Comparison of ENCODE assay signal across 8 cellular contexts in genomic region chr4:186058253-186058979, GRCh38. TPM values are rescaled to one million over a fixed set of nuclear protein-coding genes. Genes with fewer than 3 reads are reported as not detected.
DNase-seq lines count a peak whose midpoint lies in the region; ATAC-seq lines count a peak whose summit lies in the region.

No MANE protein-coding gene starts in this region.

- peak; percentile 11 for DNase-seq in activated CD4-positive, alpha-beta T cell treated with anti-CD3 and anti-CD28 coated beads for 36 hours
- no peak for DNase-seq in activated CD4-positive, alpha-beta T cell treated with anti-CD3 and anti-CD28 coated beads for 1 hour
- DNase-seq in NCI-H226: no peak
- DNase-seq in stimulated activated CD4-positive, alpha-beta T cell treated with anti-CD3 and anti-CD28 coated beads, Interleukin-15, amount 100 ng/mL, for 24 hours: no peak
- no peak for DNase-seq in stimulated activated CD4-positive, alpha-beta T cell treated with anti-CD3 and anti-CD28 coated beads, Interleukin-2, amount 100 ng/mL, for 24 hours
- DNase-seq in NCI-H82 (lab: John Stamatoyannopoulos, UW): no peak

- H3K4me1 Mint-ChIP-seq in activated CD4-positive, alpha-beta T cell treated with anti-CD3 and anti-CD28 coated beads for 36 hours: peaks cover 5% of the 10 kb centered on the region

- peaks cover 3% of the 10 kb centered on the region for H3K9me3 Mint-ChIP-seq in activated CD4-positive, alpha-beta T cell treated with anti-CD3 and anti-CD28 coated beads for 36 hours (ENCODE audit: low read depth)

- CTCF ChIA-PET in activated CD4-positive, alpha-beta T cell treated with anti-CD3 and anti-CD28 coated beads for 36 hours (lab: Charles Lee): interaction anchor here (0.5 to 0.9 kb wide), 3 partner anchors 21 to 450 kb away, joined by 3 to 5 read pairs (median 3); no protein-coding TSS in a partner anchor

- peak; percentile 63 for ATAC-seq in activated CD4-positive, alpha-beta T cell treated with anti-CD3 and anti-CD28 coated beads for 36 hours
- ATAC-seq in HG02759 (IDR thresholded peaks at IDR 0.05; ENCODE audit: unreplicated experiment): peak; percentile 100
- ATAC-seq in HG03571 (IDR thresholded peaks at IDR 0.05; ENCODE audit: unreplicated experiment): peak; percentile 100

- peaks cover 7% of the 10 kb centered on the region for H3K27me3 Mint-ChIP-seq in activated CD4-positive, alpha-beta T cell treated with anti-CD3 and anti-CD28 coated beads for 36 hours

- no peak overlapping the region for H3K4me3 Mint-ChIP-seq in activated CD4-positive, alpha-beta T cell treated with anti-CD3 and anti-CD28 coated beads for 36 hours

- no peaks in the 10 kb centered on the region for H3K36me3 Mint-ChIP-seq in activated CD4-positive, alpha-beta T cell treated with anti-CD3 and anti-CD28 coated beads for 36 hours (ENCODE audit: low read depth)

- intact Hi-C loops in activated CD4-positive, alpha-beta T cell treated with anti-CD3 and anti-CD28 coated beads for 36 hours (cut with DNase I, micrococcal nuclease): no loop called here

- POLR2A ChIA-PET in activated CD4-positive, alpha-beta T cell treated with anti-CD3 and anti-CD28 coated beads for 36 hours (lab: Charles Lee): no interaction called here

- no peak overlapping the region for H3K27ac Mint-ChIP-seq in activated CD4-positive, alpha-beta T cell treated with anti-CD3 and anti-CD28 coated beads for 36 hours

RNA-seq across cellular contexts. Expression of gene TLR3, which starts 10.5 kb away (rescaled TPM):
- not detected for total RNA-seq in activated CD4-positive, alpha-beta T cell treated with anti-CD3 and anti-CD28 coated beads for 36 hours

RNA-seq across cellular contexts. Expression of gene FAM149A, which starts 46.1 kb away (rescaled TPM):
- total RNA-seq in activated CD4-positive, alpha-beta T cell treated with anti-CD3 and anti-CD28 coated beads for 36 hours: under 1 TPM; 0.44 to 0.59 TPM
